ENCODE assay signal across 7 cellular contexts in genomic region chr7:100894860-100895700, GRCh38. TPM values are rescaled to one million over a fixed set of nuclear protein-coding genes. Genes with fewer than 3 reads are reported as not detected.
DNase-seq lines count a peak whose midpoint lies in the region; ATAC-seq and TF ChIP-seq lines count a peak whose summit lies in the region.

No MANE protein-coding gene starts in this region.

- CTCF ChIA-PET in activated naive CD4-positive, alpha-beta T cell treated with anti-CD3 and anti-CD28 coated beads, Interleukin-2, amount 10 ng/mL, durations not matched to agents 7 days and 5 days (lab: Charles Lee), result interaction anchor here (0.8 to 1.6 kb wide), 7 partner anchors 9 to 387 kb away, joined by 3 to 6 read pairs (median 4); no protein-coding TSS in a partner anchor

- no peak overlapping the region for H3K4me3 Mint-ChIP-seq in activated naive CD4-positive, alpha-beta T cell treated with anti-CD3 and anti-CD28 coated beads, Interleukin-2, amount 10 ng/mL, durations not matched to agents 7 days and 5 days

- DNase-seq in GM10266 (ENCODE audit: extremely low spot score) (peak; percentile 84), NCI-H2227 (lab: John Stamatoyannopoulos, UW; ENCODE audit: unreplicated experiment) (peak; percentile 86), left ventricle myocardium inferior (peak; percentile 29), psoas muscle (peak; percentile 64 to 89), cortex of kidney (lab: John Stamatoyannopoulos, UW) (no peak), OCI-M2 (lab: John Stamatoyannopoulos, UW; ENCODE audit: unreplicated experiment) (no peak)
- peak; percentile 65 for DNase-seq in activated naive CD4-positive, alpha-beta T cell treated with anti-CD3 and anti-CD28 coated beads, Interleukin-2, amount 10 ng/mL, durations not matched to agents 7 days and 5 days

- 1% methylated on average over 68 to 83 of the region's 83 CpGs for WGBS in psoas muscle, 3 donors

- H3K36me3 ChIP-seq in left ventricle myocardium inferior, result no peaks in the 10 kb centered on the region
- H3K36me3 ChIP-seq in psoas muscle (ENCODE audit: insufficient read depth in 1 of 2, low read depth in 1 of 2), result no peaks in the 10 kb centered on the region

- peaks cover 94% of the 10 kb centered on the region for H3K27me3 Mint-ChIP-seq in activated naive CD4-positive, alpha-beta T cell treated with anti-CD3 and anti-CD28 coated beads, Interleukin-2, amount 10 ng/mL, durations not matched to agents 7 days and 5 days

- H3K4me1 ChIP-seq in left ventricle myocardium inferior, result peaks cover 44% of the 10 kb centered on the region
- peaks cover 24% of the 10 kb centered on the region for H3K4me1 ChIP-seq in psoas muscle

- peak; percentile 92 for TF ChIP-seq CTCF in GM10266 (IDR thresholded peaks at IDR 0.05; ENCODE audit: control insufficient read depth, insufficient read depth, low read depth, missing control alignments)
- TF ChIP-seq CTCF in left ventricle myocardium inferior (IDR thresholded peaks at IDR 0.05; ENCODE audit: borderline replicate concordance), result peak; percentile 85
- TF ChIP-seq CTCF in psoas muscle (IDR thresholded peaks at IDR 0.05), result peak; percentile 68

- H3K27me3 ChIP-seq in left ventricle myocardium inferior (ENCODE audit: low read depth) (peaks cover 78% of the 10 kb centered on the region), psoas muscle (ENCODE audit: insufficient read depth in 3 of 3, low read length in 2 of 3) (peaks cover 0 to 6% (median 0%) of the 10 kb centered on the region in 3 donors)

- H3K9me3 Mint-ChIP-seq in activated naive CD4-positive, alpha-beta T cell treated with anti-CD3 and anti-CD28 coated beads, Interleukin-2, amount 10 ng/mL, durations not matched to agents 7 days and 5 days, result no peaks in the 10 kb centered on the region

- H3K36me3 Mint-ChIP-seq in activated naive CD4-positive, alpha-beta T cell treated with anti-CD3 and anti-CD28 coated beads, Interleukin-2, amount 10 ng/mL, durations not matched to agents 7 days and 5 days, result no peaks in the 10 kb centered on the region

- H3K9me3 ChIP-seq in left ventricle myocardium inferior (replicated peaks) (no peaks in the 10 kb centered on the region), psoas muscle (no peaks in the 10 kb centered on the region)

- H3K27ac ChIP-seq in left ventricle myocardium inferior (replicated peaks) (peak overlapping the region; percentile 52), psoas muscle (peak overlapping the region; percentile 85)

- peaks cover 30% of the 10 kb centered on the region for H3K4me1 Mint-ChIP-seq in activated naive CD4-positive, alpha-beta T cell treated with anti-CD3 and anti-CD28 coated beads, Interleukin-2, amount 10 ng/mL, durations not matched to agents 7 days and 5 days

- intact Hi-C loops in left ventricle myocardium inferior (cut with micrococcal nuclease) (loop anchor here (5.0 kb wide), 1 partner anchor 162 kb away; no protein-coding TSS in a partner anchor), psoas muscle (cut with DNase I) (loop anchor here (5.0 kb wide), 1 partner anchor 182 kb away; no protein-coding TSS in a partner anchor)

- H3K4me3 ChIP-seq in left ventricle myocardium inferior (peak overlapping the region; percentile 65), psoas muscle (peak overlapping the region; percentile 79)

- no peak overlapping the region for H3K27ac Mint-ChIP-seq in activated naive CD4-positive, alpha-beta T cell treated with anti-CD3 and anti-CD28 coated beads, Interleukin-2, amount 10 ng/mL, durations not matched to agents 7 days and 5 days

- ATAC-seq in psoas muscle, result peak; percentile 46 to 78 (median 72)

RNA-seq across cellular contexts. Expression of gene ACHE, which starts 0.6 kb away (rescaled TPM):
- 0.49 TPM for total RNA-seq in left ventricle myocardium inferior
- 10 to 100 TPM; 21.4 to 99.2 (median 36.8) TPM for total RNA-seq in psoas muscle
- 10 to 100 TPM; 10.7 to 23.8 (median 14.2) TPM for polyA plus RNA-seq in psoas muscle

RNA-seq across cellular contexts. Expression of gene UFSP1, which starts 5.6 kb away (rescaled TPM):
- total RNA-seq in left ventricle myocardium inferior, result 2.4 TPM
- 1 to 10 TPM; 2.5 to 8.0 (median 6.0) TPM for total RNA-seq in psoas muscle
- polyA plus RNA-seq in psoas muscle, result 1 to 10 TPM; 3.7 to 7.6 (median 4.3) TPM

RNA-seq across cellular contexts. Expression of gene SRRT, which starts 20.2 kb away (rescaled TPM):
- 51.3 TPM for total RNA-seq in left ventricle myocardium inferior
- 10 to 100 TPM; 46.8 to 79.8 (median 61.0) TPM for total RNA-seq in psoas muscle
- 10 to 100 TPM; 48.2 to 58.1 (median 51.2) TPM for polyA plus RNA-seq in psoas muscle

RNA-seq across cellular contexts. Expression of gene TRIP6, which starts 27.9 kb away (rescaled TPM):
- total RNA-seq in left ventricle myocardium inferior (11.7 TPM), psoas muscle (1 to 10 TPM; 5.0 to 8.8 (median 6.8) TPM)
- 1 to 10 TPM; 4.3 to 7.1 (median 5.3) TPM for polyA plus RNA-seq in psoas muscle

RNA-seq across cellular contexts. Expression of gene SLC12A9, which starts 42.6 kb away (rescaled TPM):
- 10.9 TPM for total RNA-seq in left ventricle myocardium inferior
- 1 to 10 TPM; 2.9 to 4.7 (median 3.9) TPM for total RNA-seq in psoas muscle
- polyA plus RNA-seq in psoas muscle, result 1 to 10 TPM; 2.2 to 3.3 (median 2.5) TPM

Comparison
In these comparisons a context has a peak if more than half of its experiments do, and no peak if none do; other contexts are left out.
1. DNase-seq: peak in GM10266 (single experiment), NCI-H2227 (single experiment), activated naive CD4-positive, alpha-beta T cell treated with anti-CD3 and anti-CD28 coated beads, Interleukin-2, amount 10 ng/mL, durations not matched to agents 7 days and 5 days (single experiment), left ventricle myocardium inferior (single experiment) and psoas muscle (2 of 2); none in cortex of kidney (single experiment) and OCI-M2 (single experiment).
2. RNA of gene ACHE, which starts 0.6 kb away (total RNA-seq): 21.4 to 99.2 TPM in psoas muscle; 0.49 TPM in left ventricle myocardium inferior (single experiment); every median in the first group is over 10 times any median in the second.
3. Peak in every context shown above with its lines, with median percentiles within 50 percentile points of each other: CTCF ChIP-seq.